1 cellular context compared by ENCODE assay signal in the genomic region with DNA sequence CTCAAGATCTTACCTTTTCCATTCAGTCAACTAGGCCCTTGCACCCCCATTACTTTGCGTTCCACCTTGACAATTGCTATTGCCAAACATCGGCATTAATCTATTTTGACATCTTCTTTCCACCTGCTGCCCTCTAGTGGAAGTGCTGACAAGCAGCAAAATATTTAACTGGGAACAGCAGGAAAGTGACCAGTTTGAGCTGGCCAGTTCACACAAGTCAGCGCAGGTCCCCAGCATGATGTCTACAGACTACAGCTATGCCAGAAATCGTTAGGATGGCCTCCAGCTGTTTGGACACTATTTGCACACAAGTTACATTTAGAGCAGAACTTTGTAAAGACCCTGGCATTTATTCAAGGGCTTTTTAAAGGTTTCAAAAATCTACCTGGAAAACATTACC.
TF ChIP-seq lines count a peak whose summit lies in the region.

No MANE protein-coding gene starts in this region.

TF ChIP-seq in IMR-90, 13 proteins besides CTCF, POLR2A, EP300 and RAD21 (continued from another document):
- TF ChIP-seq MAFK (IDR thresholded peaks at IDR 0.05; ENCODE audit: low read depth, low read length): peak; percentile 29; the same call in 1 of the 2 replicates
